Comparison of ENCODE assay signal across 8 cellular contexts in the genomic region with DNA sequence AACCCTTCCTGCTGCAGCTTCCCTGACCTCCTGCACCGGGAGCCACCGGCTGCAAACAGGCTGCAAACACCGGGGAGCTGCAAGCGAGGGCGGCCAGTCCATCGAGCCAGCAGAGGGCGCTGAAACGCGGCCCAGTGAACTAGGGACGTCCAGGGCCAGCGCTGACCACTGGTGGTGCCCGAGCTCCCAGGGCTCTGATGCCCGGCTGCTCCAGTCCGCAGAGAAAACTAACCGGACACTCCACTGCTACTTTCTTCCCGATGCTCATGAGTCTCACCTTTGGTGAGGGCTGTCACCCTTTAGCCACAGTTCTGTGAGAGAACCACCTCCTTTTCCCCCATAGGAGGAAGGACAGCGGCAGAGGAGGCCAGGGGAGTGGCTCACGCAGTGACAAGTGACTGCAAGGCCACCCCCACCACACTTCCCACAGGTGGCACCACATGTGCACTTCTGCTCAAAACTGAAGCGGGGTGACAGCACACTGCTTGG.
DNase-seq lines count a peak whose midpoint lies in the region; ATAC-seq, FAIRE-seq and TF ChIP-seq lines count a peak whose summit lies in the region.

No MANE protein-coding gene starts in this region.

- CTCF ChIA-PET in activated CD4-positive, alpha-beta memory T cell treated with anti-CD3 and anti-CD28 coated beads, Interleukin-2, amount 10 ng/mL, durations not matched to agents 7 days and 5 days (lab: Charles Lee): interaction anchor here (0.6 to 2.3 kb wide), 7 partner anchors 8 to 296 kb away, joined by 3 to 27 read pairs (median 4); a partner anchor contains a TSS

- H3K27me3 ChIP-seq in lower lobe of right lung (ENCODE audit: low read depth): no peaks in the 10 kb centered on the region

- peaks cover 27% of the 10 kb centered on the region for H3K4me1 ChIP-seq in lower lobe of right lung

- H3K9me3 ChIP-seq in lower lobe of right lung: no peaks in the 10 kb centered on the region

- peak; percentile 38 for FAIRE-seq in GM12892 (lab: Jason Lieb, UNC)

- intact Hi-C loops in lower lobe of right lung (cut with DNase I): no loop called here

- no peak overlapping the region for H3K27ac Mint-ChIP-seq in activated CD4-positive, alpha-beta memory T cell treated with anti-CD3 and anti-CD28 coated beads, Interleukin-2, amount 10 ng/mL, durations not matched to agents 7 days and 5 days

- peak overlapping the region; percentile 33 for H3K4me3 ChIP-seq in lower lobe of right lung

- no peaks in the 10 kb centered on the region for H3K27me3 Mint-ChIP-seq in activated CD4-positive, alpha-beta memory T cell treated with anti-CD3 and anti-CD28 coated beads, Interleukin-2, amount 10 ng/mL, durations not matched to agents 7 days and 5 days

- no peaks in the 10 kb centered on the region for H3K36me3 ChIP-seq in lower lobe of right lung

- H3K27ac ChIP-seq in lower lobe of right lung: no peak overlapping the region

- peak; percentile 97 for TF ChIP-seq CTCF in lower lobe of right lung (IDR thresholded peaks at IDR 0.05)

- H3K4me3 Mint-ChIP-seq in activated CD4-positive, alpha-beta memory T cell treated with anti-CD3 and anti-CD28 coated beads, Interleukin-2, amount 10 ng/mL, durations not matched to agents 7 days and 5 days: no peak overlapping the region

- TF ChIP-seq POLR2A in GM12892 (IDR thresholded peaks at IDR 0.05; ENCODE audit: low read depth, low read length): no peak

- peaks cover 1% of the 10 kb centered on the region for H3K9me3 Mint-ChIP-seq in activated CD4-positive, alpha-beta memory T cell treated with anti-CD3 and anti-CD28 coated beads, Interleukin-2, amount 10 ng/mL, durations not matched to agents 7 days and 5 days

- no peaks in the 10 kb centered on the region for H3K36me3 Mint-ChIP-seq in activated CD4-positive, alpha-beta memory T cell treated with anti-CD3 and anti-CD28 coated beads, Interleukin-2, amount 10 ng/mL, durations not matched to agents 7 days and 5 days (ENCODE audit: low read depth)

- no peaks in the 10 kb centered on the region for H3K4me1 Mint-ChIP-seq in activated CD4-positive, alpha-beta memory T cell treated with anti-CD3 and anti-CD28 coated beads, Interleukin-2, amount 10 ng/mL, durations not matched to agents 7 days and 5 days

- POLR2A ChIA-PET in activated CD4-positive, alpha-beta memory T cell treated with anti-CD3 and anti-CD28 coated beads, Interleukin-2, amount 10 ng/mL, durations not matched to agents 7 days and 5 days (lab: Charles Lee): no interaction called here

- DNase-seq in GM12892 (ENCODE audit: insufficient read length) (peak; percentile 23), NCI-H526 treated with DMSO at 0.1 percent for 48 hours (lab: John Stamatoyannopoulos, UW) (peak; percentile 45), lower lobe of right lung (peak; percentile 91)
- peak; percentile 46 for DNase-seq in activated CD4-positive, alpha-beta memory T cell treated with anti-CD3 and anti-CD28 coated beads, Interleukin-2, amount 10 ng/mL, durations not matched to agents 7 days and 5 days
- peak; percentile 15 for DNase-seq in effector CD4-positive, alpha-beta T cell
- peak; percentile 42 to 44 for DNase-seq in stimulated activated CD4-positive, alpha-beta T cell treated with anti-CD3 and anti-CD28 coated beads, Interleukin-4, amount 100 ng/mL, for 48 hours (ENCODE audit: low read depth in 2 of 2)

- peak; percentile 87 to 92 for ATAC-seq in lower lobe of right lung
- ATAC-seq in HG02840 (IDR thresholded peaks at IDR 0.05; ENCODE audit: low FRiP score, unreplicated experiment): no peak
- no peak for ATAC-seq in HG03439 (IDR thresholded peaks at IDR 0.05; ENCODE audit: unreplicated experiment)

Comparison
In these comparisons a context has a peak if more than half of its experiments do, and no peak if none do; other contexts are left out.
1. DNase-seq: peak in every context shown above with its lines; median percentile 91 in lower lobe of right lung; 46 in activated CD4-positive, alpha-beta memory T cell treated with anti-CD3 and anti-CD28 coated beads, Interleukin-2, amount 10 ng/mL, durations not matched to agents 7 days and 5 days; 45 in NCI-H526 treated with DMSO at 0.1 percent for 48 hours; 43 in stimulated activated CD4-positive, alpha-beta T cell treated with anti-CD3 and anti-CD28 coated beads, Interleukin-4, amount 100 ng/mL, for 48 hours; 23 in GM12892; 15 in effector CD4-positive, alpha-beta T cell.
2. ATAC-seq: peak in lower lobe of right lung (2 of 2); none in HG02840 (single experiment) and HG03439 (single experiment).